8 cellular contexts compared by ENCODE assay signal in the genomic region with DNA sequence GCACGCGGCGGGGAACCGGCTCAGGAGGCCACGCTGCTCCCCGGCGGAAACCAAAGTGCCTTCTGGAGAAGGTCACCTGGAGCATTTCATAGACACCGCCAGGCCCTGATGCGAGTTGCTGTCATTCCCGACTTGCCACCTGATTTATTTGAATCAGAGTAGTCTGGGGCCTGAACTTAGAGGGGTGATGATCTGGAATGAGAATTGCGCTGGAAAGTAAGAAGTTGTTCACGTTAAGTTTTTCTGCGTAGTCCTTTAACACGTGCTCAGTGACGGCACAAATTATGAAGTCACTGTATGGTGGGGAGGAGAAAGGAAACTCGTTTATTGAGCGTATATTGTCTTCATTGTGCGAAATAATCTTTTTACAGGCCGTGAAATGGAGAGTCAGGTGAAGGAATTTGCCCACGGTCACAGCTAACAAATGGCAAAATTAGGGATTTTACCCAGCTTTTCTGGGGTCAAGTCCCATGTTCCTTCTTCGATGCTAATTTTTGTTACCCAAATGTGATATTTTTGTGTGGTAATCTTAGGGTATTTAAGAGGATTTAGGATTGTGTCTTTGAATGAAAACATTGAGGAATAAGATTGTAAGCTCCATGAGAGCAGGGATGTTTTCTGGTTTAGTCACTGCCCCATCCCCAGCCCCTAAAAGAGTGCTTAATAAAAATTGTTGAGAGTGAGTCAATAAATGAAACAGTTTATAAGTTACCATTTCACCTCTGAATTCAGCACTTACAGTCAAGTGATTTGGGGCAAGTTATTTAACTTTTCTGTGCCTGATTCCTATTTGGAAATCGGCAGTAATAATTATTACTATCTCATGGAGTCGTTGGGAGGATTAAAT. TPM values are rescaled to one million over a fixed set of nuclear protein-coding genes. Genes with fewer than 3 reads are reported as not detected.
A peak's percentile ranks its signal among the peaks of the same experiment; 100 is the strongest.
DNase-seq lines count a peak whose midpoint lies in the region; FAIRE-seq and TF ChIP-seq lines count a peak whose summit lies in the region.

No MANE protein-coding gene starts in this region.

- H3K9ac ChIP-seq in astrocyte (ENCODE audit: low read length) (peak overlapping the region; percentile 95), skeletal muscle tissue (ENCODE audit: low read depth in 1 of 3, low read length in 3 of 3) (peak overlapping the region; percentile 91 to 95 (median 94))

- H4K20me1 ChIP-seq in astrocyte (ENCODE audit: insufficient read depth, low read length): peaks cover 49% of the 10 kb centered on the region

- no peaks in the 10 kb centered on the region for H3K9me3 Mint-ChIP-seq in astrocyte (ENCODE audit: unreplicated experiment)

- H3K27ac Mint-ChIP-seq in astrocyte (ENCODE audit: unreplicated experiment): peak overlapping the region; percentile 64

- H3K36me3 ChIP-seq in astrocyte (ENCODE audit: insufficient read depth, low read length) (no peaks in the 10 kb centered on the region), skeletal muscle tissue (ENCODE audit: control insufficient read depth in 3 of 3, insufficient read depth in 3 of 3, low read length in 3 of 3) (peaks cover 0 to 3% (median 0%) of the 10 kb centered on the region in 3 donors)

- H3K4me3 ChIP-seq in astrocyte (ENCODE audit: insufficient read depth, low read depth, low read length) (peak overlapping the region; percentile 72), iPS-11a (ENCODE audit: low read depth, low read length) (peak overlapping the region; percentile 91), skeletal muscle tissue (ENCODE audit: low read length in 3 of 3) (peak overlapping the region; percentile 77 to 97 (median 93))

- H3K27ac ChIP-seq in astrocyte (ENCODE audit: low read depth, low read length) (peak overlapping the region; percentile 84), skeletal muscle tissue (ENCODE audit: low read depth, low read length) (peak overlapping the region; percentile 87)

- peak overlapping the region; percentile 86 for H3K4me2 ChIP-seq in astrocyte (ENCODE audit: low read length)

- H3K9me3 ChIP-seq in astrocyte (ENCODE audit: insufficient read depth, low read depth, low read length) (no peaks in the 10 kb centered on the region), skeletal muscle tissue (ENCODE audit: control insufficient read depth in 3 of 3, low read length in 3 of 3) (no peaks in the 10 kb centered on the region)

- H3K27me3 ChIP-seq in astrocyte (ENCODE audit: insufficient read depth, low read length) (no peaks in the 10 kb centered on the region), skeletal muscle tissue (ENCODE audit: control insufficient read depth in 3 of 3, insufficient read depth in 3 of 3, low read length in 3 of 3) (no peaks in the 10 kb centered on the region)

- TF ChIP-seq CTCF in astrocyte (IDR thresholded peaks at IDR 0.05; ENCODE audit: insufficient read depth, low read depth, low read length): no peak

- no peaks in the 10 kb centered on the region for H3K36me3 Mint-ChIP-seq in astrocyte (ENCODE audit: low read depth, unreplicated experiment)

- no peak for FAIRE-seq in astrocyte (lab: Jason Lieb, UNC)

- H3K79me2 ChIP-seq in astrocyte (ENCODE audit: insufficient read depth, low read length): peaks cover 58% of the 10 kb centered on the region

- H3K4me3 Mint-ChIP-seq in astrocyte (ENCODE audit: unreplicated experiment): peak overlapping the region; percentile 98

- no peaks in the 10 kb centered on the region for H3K27me3 Mint-ChIP-seq in astrocyte (ENCODE audit: low read depth, unreplicated experiment)

- H3K4me1 ChIP-seq in astrocyte (ENCODE audit: insufficient read depth, low read length) (peaks cover 7% of the 10 kb centered on the region), skeletal muscle tissue (ENCODE audit: control insufficient read depth in 3 of 3, insufficient read depth in 3 of 3, low read length in 3 of 3) (peaks cover 17 to 30% (median 18%) of the 10 kb centered on the region in 3 donors)

- peak; percentile 64 for DNase-seq in stimulated activated CD4-positive, alpha-beta T cell treated with anti-CD3 and anti-CD28 coated beads, Interleukin-2, amount 100 ng/mL, for 4 hours (ENCODE audit: low read depth)
- no peak for DNase-seq in stimulated activated CD4-positive, alpha-beta T cell treated with anti-CD3 and anti-CD28 coated beads, Interleukin-12 subunit alpha, Interleukin-12 subunit beta, amount 100 ng/mL, for 4 hours
- DNase-seq in NAMALWA (ENCODE audit: low spot score) (peak; percentile 77), astrocyte (ENCODE audit: low read depth) (peak; percentile 47), iPS-NIHi11 (ENCODE audit: low spot score) (no peak)
- no peak for DNase-seq in NK-92 treated with Interleukin-12 subunit alpha and Interleukin-12 subunit beta, amount 100 ng/mL, for 24 hours (lab: John Stamatoyannopoulos, UW)

- H3K4me1 Mint-ChIP-seq in astrocyte (ENCODE audit: low read depth, unreplicated experiment): peaks cover 11% of the 10 kb centered on the region

- H2AFZ ChIP-seq in astrocyte (ENCODE audit: low read depth, low read length): peak overlapping the region; percentile 74

RNA-seq across cellular contexts. Expression of gene NBL1, which starts 46.4 kb away (rescaled TPM):
- 58.3 and 74.8 TPM in 2 replicates for total RNA-seq in astrocyte
- 23.5 TPM for total RNA-seq in skeletal muscle tissue

Comparison
In these comparisons a context has a peak if more than half of its experiments do, and no peak if none do; other contexts are left out.
1. DNase-seq: peak in stimulated activated CD4-positive, alpha-beta T cell treated with anti-CD3 and anti-CD28 coated beads, Interleukin-2, amount 100 ng/mL, for 4 hours (single experiment), NAMALWA (single experiment) and astrocyte (single experiment); none in stimulated activated CD4-positive, alpha-beta T cell treated with anti-CD3 and anti-CD28 coated beads, Interleukin-12 subunit alpha, Interleukin-12 subunit beta, amount 100 ng/mL, for 4 hours (single experiment), iPS-NIHi11 (single experiment) and NK-92 treated with Interleukin-12 subunit alpha and Interleukin-12 subunit beta, amount 100 ng/mL, for 24 hours (single experiment).
2. Peak in every context shown above with its lines, with median percentiles within 50 percentile points of each other: H3K4me3 ChIP-seq.